ENCODE assay signal across 1 cellular context in the genomic region with DNA sequence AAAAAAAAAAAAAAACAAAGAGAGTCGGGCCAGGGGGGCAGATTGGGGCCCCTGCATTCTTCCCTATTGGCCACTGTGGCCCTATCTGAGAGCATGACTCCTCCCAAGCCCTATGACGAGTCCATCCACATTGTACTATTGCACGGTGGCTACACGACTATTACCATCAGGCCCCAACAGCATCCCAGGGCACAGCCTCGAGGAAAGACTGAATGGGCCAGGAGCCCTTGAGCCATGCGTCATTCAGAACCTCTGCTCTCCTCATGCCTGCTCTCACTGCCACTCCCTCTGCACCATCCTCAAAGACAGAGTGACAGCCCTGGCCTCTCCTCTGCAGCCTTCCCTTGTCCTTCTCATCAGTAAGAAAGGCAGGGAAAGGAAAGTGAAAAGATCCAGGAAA.
TF ChIP-seq lines count a peak whose summit lies in the region.

No MANE protein-coding gene starts in this region.

TF ChIP-seq in GM23338, 12 proteins besides CTCF, POLR2A, EP300 and RAD21 (continued from another document):
- TF ChIP-seq, protein P1, sequence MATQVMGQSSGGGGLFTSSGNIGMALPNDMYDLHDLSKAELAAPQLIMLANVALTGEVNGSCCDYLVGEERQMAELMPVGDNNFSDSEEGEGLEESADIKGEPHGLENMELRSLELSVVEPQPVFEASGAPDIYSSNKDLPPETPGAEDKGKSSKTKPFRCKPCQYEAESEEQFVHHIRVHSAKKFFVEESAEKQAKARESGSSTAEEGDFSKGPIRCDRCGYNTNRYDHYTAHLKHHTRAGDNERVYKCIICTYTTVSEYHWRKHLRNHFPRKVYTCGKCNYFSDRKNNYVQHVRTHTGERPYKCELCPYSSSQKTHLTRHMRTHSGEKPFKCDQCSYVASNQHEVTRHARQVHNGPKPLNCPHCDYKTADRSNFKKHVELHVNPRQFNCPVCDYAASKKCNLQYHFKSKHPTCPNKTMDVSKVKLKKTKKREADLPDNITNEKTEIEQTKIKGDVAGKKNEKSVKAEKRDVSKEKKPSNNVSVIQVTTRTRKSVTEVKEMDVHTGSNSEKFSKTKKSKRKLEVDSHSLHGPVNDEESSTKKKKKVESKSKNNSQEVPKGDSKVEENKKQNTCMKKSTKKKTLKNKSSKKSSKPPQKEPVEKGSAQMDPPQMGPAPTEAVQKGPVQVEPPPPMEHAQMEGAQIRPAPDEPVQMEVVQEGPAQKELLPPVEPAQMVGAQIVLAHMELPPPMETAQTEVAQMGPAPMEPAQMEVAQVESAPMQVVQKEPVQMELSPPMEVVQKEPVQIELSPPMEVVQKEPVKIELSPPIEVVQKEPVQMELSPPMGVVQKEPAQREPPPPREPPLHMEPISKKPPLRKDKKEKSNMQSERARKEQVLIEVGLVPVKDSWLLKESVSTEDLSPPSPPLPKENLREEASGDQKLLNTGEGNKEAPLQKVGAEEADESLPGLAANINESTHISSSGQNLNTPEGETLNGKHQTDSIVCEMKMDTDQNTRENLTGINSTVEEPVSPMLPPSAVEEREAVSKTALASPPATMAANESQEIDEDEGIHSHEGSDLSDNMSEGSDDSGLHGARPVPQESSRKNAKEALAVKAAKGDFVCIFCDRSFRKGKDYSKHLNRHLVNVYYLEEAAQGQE (IDR thresholded peaks at IDR 0.05; ENCODE audit: unreplicated experiment), result no peak
- no peak for TF ChIP-seq ZNF114 (CRISPR knock-in tag; IDR thresholded peaks at IDR 0.05)
